Comparison of ENCODE assay signal across 8 cellular contexts in genomic region chr16:3234543-3235541, GRCh38. TPM values are rescaled to one million over a fixed set of nuclear protein-coding genes. Genes with fewer than 3 reads are reported as not detected.
DNase-seq lines count a peak whose midpoint lies in the region; ATAC-seq and TF ChIP-seq lines count a peak whose summit lies in the region.

TSS of gene ZNF200 (minus strand) at chr16:3235158. CDS start at chr16:3233755, 1,403 bp downstream.

- H3K27ac ChIP-seq in VCaP (peak within 1 kb of the TSS; percentile 81), skeletal muscle tissue (ENCODE audit: low read depth, low read length) (peak within 1 kb of the TSS; percentile 90)

- peak; percentile 47 for DNase-seq in AG04449 (ENCODE audit: low read depth, low spot score)
- peak; percentile 86 for DNase-seq in NCI-H2196 treated with DMSO at 0.1 percent for 48 hours (lab: John Stamatoyannopoulos, UW; ENCODE audit: unreplicated experiment)
- peak; percentile 97 for DNase-seq in T47D (ENCODE audit: low read depth in 1 of 2, low spot score in 1 of 2)

- CTCF ChIA-PET in AG04449 (lab: Yijun Ruan, JAX) = interaction anchor here (0.7 to 1.7 kb wide), 4 partner anchors 31 to 206 kb away, joined by 3 to 4 read pairs (median 4); no protein-coding TSS in a partner anchor

- no peak for TF ChIP-seq CTCF in AG04449 (IDR thresholded peaks at IDR 0.05; ENCODE audit: insufficient read depth, low read length, missing control alignments)
- no peak for TF ChIP-seq CTCF in VCaP (conservative IDR thresholded peaks at IDR 0.05)

- H3K9ac ChIP-seq in skeletal muscle tissue (ENCODE audit: low read depth in 1 of 3, low read length in 3 of 3) = peak within 1 kb of the TSS; percentile 92 to 95 (median 94)

- ATAC-seq in GM18873 (IDR thresholded peaks at IDR 0.05; ENCODE audit: low FRiP score, unreplicated experiment) (peak; percentile 82), HG03135 (IDR thresholded peaks at IDR 0.05; ENCODE audit: unreplicated experiment) (peak; percentile 86)

- POLR2A ChIA-PET in AG04449 (lab: Yijun Ruan, JAX) = interaction anchor here (0.6 kb wide), 1 partner anchor 52 kb away, joined by 3 read pairs; no protein-coding TSS in a partner anchor

- H3K4me3 ChIP-seq in AG04449 (ENCODE audit: low read depth, low read length) (peak within 1 kb of the TSS; percentile 100), iPS-18c (ENCODE audit: insufficient read depth, low read depth, low read length) (peak within 1 kb of the TSS; percentile 99), skeletal muscle tissue (ENCODE audit: low read length in 3 of 3) (peak within 1 kb of the TSS; percentile 100)

- H3K36me3 ChIP-seq in skeletal muscle tissue (ENCODE audit: control insufficient read depth in 3 of 3, insufficient read depth in 3 of 3, low read length in 3 of 3) = peaks cover 29 to 37% (median 36%) of the 10 kb centered on the region in 3 donors

- no peaks in the 10 kb centered on the region for H3K27me3 ChIP-seq in skeletal muscle tissue (ENCODE audit: control insufficient read depth in 3 of 3, insufficient read depth in 3 of 3, low read length in 3 of 3)

- peaks cover 11 to 15% (median 11%) of the 10 kb centered on the region in 3 donors for H3K4me1 ChIP-seq in skeletal muscle tissue (ENCODE audit: control insufficient read depth in 3 of 3, insufficient read depth in 3 of 3, low read length in 3 of 3)

- H3K9me3 ChIP-seq in iPS-18c (ENCODE audit: control insufficient read depth, insufficient read depth, low read length) = no peaks in the 10 kb centered on the region
- peaks cover 0 to 8% (median 3%) of the 10 kb centered on the region in 3 donors for H3K9me3 ChIP-seq in skeletal muscle tissue (ENCODE audit: control insufficient read depth in 3 of 3, low read length in 3 of 3)

- in situ Hi-C loops in T47D (cut with HindIII; ENCODE audit: low pct_unique_long_range_greater_than_20kb, low sequenced_read_pairs) = no loop called here

RNA-seq across cellular contexts. Expression of gene ZNF200, which starts in this region (rescaled TPM):
- total RNA-seq in skeletal muscle tissue = 9.4 TPM

Comparison
In these comparisons a context has a peak if more than half of its experiments do, and no peak if none do; other contexts are left out.
1. Peak in every context shown above with its lines: DNase-seq, ATAC-seq, H3K4me3 ChIP-seq and H3K27ac ChIP-seq.
2. DNase-seq: peak in every context shown above with its lines; median percentile 97 in T47D; 86 in NCI-H2196 treated with DMSO at 0.1 percent for 48 hours; 47 in AG04449.